Comparison of ENCODE assay signal across 21 cellular contexts in genomic region chr6:33304216-33304615, GRCh38.
"Had no signal": no experiment of that assay in that cellular context is flagged by ENCODE, and none has a peak within 500 bp of the region (broad histone marks: within the 10 kb centered on the region; RNA-seq: fewer than 3 reads in every experiment).

No MANE protein-coding gene starts in this region.

- H3K4me3 Mint-ChIP-seq: activated CD4-positive, alpha-beta T cell treated with anti-CD3 and anti-CD28 coated beads, Interleukin-2, amount 10 ng/mL, durations not matched to agents 7 days and 5 days; activated CD8-positive, alpha-beta T cell treated with anti-CD3 and anti-CD28 coated beads, Interleukin-2, amount 10 ng/mL, durations not matched to agents 7 days and 5 days; activated T-cell treated with anti-CD3 and anti-CD28 coated beads, Interleukin-2, amount 50 U/mL, for 4 hours; dendritic cell treated with granulocyte-macrophage colony-stimulating factor and Interleukin-4, amounts not matched to agents 40 ng/mL and 50 ng/mL, for 4 days; naive thymus-derived CD4-positive, alpha-beta T cell; WTC11 had no signal

- ATAC-seq: activated CD8-positive, alpha-beta T cell treated with anti-CD3 and anti-CD28 coated beads, Interleukin-2, amount 10 ng/mL, durations not matched to agents 7 days and 5 days; activated T-cell treated with anti-CD3 and anti-CD28 coated beads, Interleukin-2, amount 50 U/mL, for 4 hours; left lung; naive thymus-derived CD4-positive, alpha-beta T cell; pancreas; psoas muscle; stimulated activated naive CD8-positive, alpha-beta T cell treated with anti-CD3 and anti-CD28 coated beads, Interleukin-15, amount 100 ng/mL, for 72 hours; WTC11 had no signal

- H3K4me3 ChIP-seq: left lung, lung, pancreas, psoas muscle, right atrium auricular region, tibial artery had no signal

- H3K27ac Mint-ChIP-seq: activated CD8-positive, alpha-beta T cell treated with anti-CD3 and anti-CD28 coated beads, Interleukin-2, amount 10 ng/mL, durations not matched to agents 7 days and 5 days had no signal

- DNase-seq: activated CD4-positive, alpha-beta T cell treated with anti-CD3 and anti-CD28 coated beads, Interleukin-2, amount 10 ng/mL, durations not matched to agents 7 days and 5 days; activated CD8-positive, alpha-beta T cell treated with anti-CD3 and anti-CD28 coated beads, Interleukin-2, amount 10 ng/mL, durations not matched to agents 7 days and 5 days; activated naive CD4-positive, alpha-beta T cell treated with Interleukin-2 at 50 U/mL for 16 hours; activated T-cell treated with anti-CD3 and anti-CD28 coated beads, Interleukin-2, amount 50 U/mL, for 4 hours; aorta; effector CD4-positive, alpha-beta T cell; erythroblast; foreskin melanocyte; left lung; naive thymus-derived CD4-positive, alpha-beta T cell; psoas muscle; stimulated activated CD4-positive, alpha-beta T cell treated with anti-CD3 and anti-CD28 coated beads, Interleukin-4, amount 100 ng/mL, for 24 hours; stimulated activated naive CD8-positive, alpha-beta T cell treated with anti-CD3 and anti-CD28 coated beads, Interleukin-15, amount 100 ng/mL, for 72 hours; T-helper 1 cell; T-helper 9 cell; tibial artery had no signal

- H3K9me3 ChIP-seq: left lung, pancreas, psoas muscle, right atrium auricular region, tibial artery had no signal

- H3K27me3 Mint-ChIP-seq: activated CD4-positive, alpha-beta T cell treated with anti-CD3 and anti-CD28 coated beads, Interleukin-2, amount 10 ng/mL, durations not matched to agents 7 days and 5 days; dendritic cell treated with granulocyte-macrophage colony-stimulating factor and Interleukin-4, amounts not matched to agents 40 ng/mL and 50 ng/mL, for 4 days; naive thymus-derived CD4-positive, alpha-beta T cell; stimulated activated naive CD8-positive, alpha-beta T cell treated with anti-CD3 and anti-CD28 coated beads, Interleukin-15, amount 100 ng/mL, for 72 hours had no signal

- H3K27ac ChIP-seq: left lung, pancreas, psoas muscle, right atrium auricular region, tibial artery had no signal

- H3K27me3 ChIP-seq: left lung, pancreas, right atrium auricular region, tibial artery had no signal

- H3K9me3 Mint-ChIP-seq: activated CD4-positive, alpha-beta T cell treated with anti-CD3 and anti-CD28 coated beads, Interleukin-2, amount 10 ng/mL, durations not matched to agents 7 days and 5 days; activated T-cell treated with anti-CD3 and anti-CD28 coated beads, Interleukin-2, amount 50 U/mL, for 4 hours; dendritic cell treated with granulocyte-macrophage colony-stimulating factor and Interleukin-4, amounts not matched to agents 40 ng/mL and 50 ng/mL, for 4 days; stimulated activated naive CD8-positive, alpha-beta T cell treated with anti-CD3 and anti-CD28 coated beads, Interleukin-15, amount 100 ng/mL, for 72 hours; WTC11 had no signal
